ENCODE assay signal across 9 cellular contexts in genomic region chr14:93984987-93985410, GRCh38. TPM values are rescaled to one million over a fixed set of nuclear protein-coding genes. Genes with fewer than 3 reads are reported as not detected.
DNase-seq lines count a peak whose midpoint lies in the region; ATAC-seq, FAIRE-seq and TF ChIP-seq lines count a peak whose summit lies in the region.
"Had no signal": no experiment of that assay in that cellular context is flagged by ENCODE, and none has a peak within 500 bp of the region (broad histone marks: within the 10 kb centered on the region; RNA-seq: fewer than 3 reads in every experiment).

No MANE protein-coding gene starts in this region.

- H3K4me2 ChIP-seq in K562 (ENCODE audit: insufficient read depth, low read length): no peak overlapping the region

- H3K4me1 Mint-ChIP-seq in naive thymus-derived CD4-positive, alpha-beta T cell: peaks cover 4 to 24% (median 18%) of the 10 kb centered on the region in 7 donors

- H3K27ac ChIP-seq in K562 (ENCODE audit: extremely low read depth, low read depth, low read length) (no peak overlapping the region), lower lobe of right lung (no peak overlapping the region)
- no peak overlapping the region for H3K27ac ChIP-seq in naive thymus-derived CD4-positive, alpha-beta T cell (ENCODE audit: low read depth, low read length)

- in situ Hi-C loops in K562 (cut with MboI): no loop called here

- no peak for TF ChIP-seq EP300 in K562 (IDR thresholded peaks at IDR 0.05; ENCODE audit: low read length)

- DNase-seq in AG09319 (ENCODE audit: extremely low read depth, low read depth) (peak; percentile 40), HT-29 (ENCODE audit: low spot score) (peak; percentile 54), K562 (ENCODE audit: extremely low read depth in 1 of 4, low spot score in 3 of 4) (peak; percentile 22 to 32 (median 25)), lower lobe of right lung (peak; percentile 27), D341Med (ENCODE audit: low spot score) (no peak), NCI-H2171 treated with DMSO at 0.1 percent for 48 hours (lab: John Stamatoyannopoulos, UW) (no peak)
- no peak for DNase-seq in naive thymus-derived CD4-positive, alpha-beta T cell

- CTCF ChIA-PET in K562 (lab: Yijun Ruan, JAX; ENCODE audit: low intra/inter-chr PET ratio): no interaction called here
- CTCF ChIA-PET in naive thymus-derived CD4-positive, alpha-beta T cell (lab: Charles Lee): interaction anchor here (3.6 kb wide), 1 partner anchor 45 kb away, joined by 15 read pairs; no protein-coding TSS in a partner anchor

- H3K27me3 Mint-ChIP-seq in naive thymus-derived CD4-positive, alpha-beta T cell: peaks cover 0 to 3% (median 0%) of the 10 kb centered on the region in 5 donors

- peaks cover 0 to 20% of the 10 kb centered on the region in 2 experiments; a peak in 3 of 5 replicates for H3K27me3 ChIP-seq in K562 (ENCODE audit: control insufficient read depth in 2 of 2, insufficient read depth in 2 of 2, low read length in 2 of 2)
- peaks cover 5% of the 10 kb centered on the region for H3K27me3 ChIP-seq in lower lobe of right lung (ENCODE audit: low read depth)
- no peaks in the 10 kb centered on the region for H3K27me3 ChIP-seq in naive thymus-derived CD4-positive, alpha-beta T cell (ENCODE audit: control insufficient read depth in 2 of 2, insufficient read depth in 2 of 2, low read length in 2 of 2)

- H3K4me3 ChIP-seq in K562 (no peak overlapping the region), lower lobe of right lung (no peak overlapping the region)
- H3K4me3 ChIP-seq in naive thymus-derived CD4-positive, alpha-beta T cell (ENCODE audit: low read length): no peak overlapping the region

- H3K4me3 Mint-ChIP-seq in naive thymus-derived CD4-positive, alpha-beta T cell: no peak overlapping the region
- H3K4me3 Mint-ChIP-seq: dendritic cell treated with granulocyte-macrophage colony-stimulating factor and Interleukin-4, amounts not matched to agents 40 ng/mL and 50 ng/mL, for 4 days had no signal

- H3K9ac ChIP-seq in K562 (ENCODE audit: insufficient read depth in 1 of 2, low read depth in 2 of 2, low read length in 2 of 2): no peak overlapping the region

- H3K4me1 ChIP-seq in K562 (replicated peaks in 1 of 2; ENCODE audit: control insufficient read depth in 2 of 2, insufficient read depth in 2 of 2, low read length in 2 of 2) (no peaks in the 10 kb centered on the region), lower lobe of right lung (no peaks in the 10 kb centered on the region)
- H3K4me1 ChIP-seq in naive thymus-derived CD4-positive, alpha-beta T cell (ENCODE audit: control insufficient read depth in 2 of 2, insufficient read depth in 2 of 2, low read length in 2 of 2): peaks cover 0 to 2% of the 10 kb centered on the region in 2 donors

- no TSS peak for BruUV-seq in K562 (replicated peaks; lab: Mats Ljungman, UMichigan)

- peaks cover 0 to 3% (median 0%) of the 10 kb centered on the region in 11 donors for H3K9me3 Mint-ChIP-seq in naive thymus-derived CD4-positive, alpha-beta T cell
- H3K9me3 Mint-ChIP-seq: dendritic cell treated with granulocyte-macrophage colony-stimulating factor and Interleukin-4, amounts not matched to agents 40 ng/mL and 50 ng/mL, for 4 days had no signal

- peaks cover 0 to 6% (median 0%) of the 10 kb centered on the region in 5 donors for H3K36me3 Mint-ChIP-seq in naive thymus-derived CD4-positive, alpha-beta T cell

- peak in 1 of 2 experiments; percentile 25; a peak in 2 of 4 replicates for TF ChIP-seq RAD21 in K562 (CRISPR knock-in tag; conservative IDR thresholded peaks at IDR 0.05 in 1 of 2, IDR thresholded peaks at IDR 0.05 in 1 of 2)

- intact Hi-C loops in K562 (cut with micrococcal nuclease): no loop called here
- intact Hi-C loops in lower lobe of right lung (cut with DNase I): no loop called here
- intact Hi-C loops in naive thymus-derived CD4-positive, alpha-beta T cell (cut with micrococcal nuclease): no loop called here

- H4K20me1 ChIP-seq in K562 (replicated peaks; ENCODE audit: control insufficient read depth, insufficient read depth, low read length): no peaks in the 10 kb centered on the region

- no peaks in the 10 kb centered on the region for H3K79me2 ChIP-seq in K562 (ENCODE audit: control insufficient read depth, insufficient read depth, low read length)

- peaks cover 2% of the 10 kb centered on the region for H3K9me1 ChIP-seq in K562 (ENCODE audit: control insufficient read depth, insufficient read depth, low read length)

- TF ChIP-seq POLR2A in K562 (conservative IDR thresholded peaks at IDR 0.05): no peak

- ATAC-seq in K562 (peak; percentile 82), lower lobe of right lung (peak in 1 of 2 donors; percentile 31), HG02678 (IDR thresholded peaks at IDR 0.05; ENCODE audit: unreplicated experiment) (no peak)
- no peak for ATAC-seq in naive thymus-derived CD4-positive, alpha-beta T cell

- TF ChIP-seq CTCF in AG09319 (IDR thresholded peaks at IDR 0.05; ENCODE audit: low read depth, low read length): peak; percentile 46
- peak; percentile 41 to 50 (median 48) for TF ChIP-seq CTCF in K562 (IDR thresholded peaks at IDR 0.05 in 2 of 3, conservative IDR thresholded peaks at IDR 0.05 in 1 of 3; ENCODE audit: insufficient read depth in 2 of 3, low read depth in 1 of 3, low read length in 3 of 3)
- TF ChIP-seq CTCF in lower lobe of right lung (IDR thresholded peaks at IDR 0.05): no peak

- H2AFZ ChIP-seq in K562 (ENCODE audit: low read depth, low read length): no peak overlapping the region

- FAIRE-seq in K562 (lab: Jason Lieb, UNC): no peak

- POLR2A ChIA-PET in K562 (lab: Yijun Ruan, JAX): no interaction called here
- POLR2A ChIA-PET in naive thymus-derived CD4-positive, alpha-beta T cell (lab: Charles Lee): no interaction called here

- WGBS in K562 (ENCODE audit: insufficient coverage, low coverage, missing lambda C conversion rate): 0% methylated on average over 7 of the region's 7 CpGs

- H3K27ac Mint-ChIP-seq in naive thymus-derived CD4-positive, alpha-beta T cell: no peak overlapping the region
- H3K27ac Mint-ChIP-seq: dendritic cell treated with granulocyte-macrophage colony-stimulating factor and Interleukin-4, amounts not matched to agents 40 ng/mL and 50 ng/mL, for 4 days had no signal

- no peaks in the 10 kb centered on the region for H3K9me3 ChIP-seq in K562 (replicated peaks; ENCODE audit: control insufficient read depth, insufficient read depth, low read depth, low read length)
- H3K9me3 ChIP-seq in lower lobe of right lung: no peaks in the 10 kb centered on the region
- no peaks in the 10 kb centered on the region for H3K9me3 ChIP-seq in naive thymus-derived CD4-positive, alpha-beta T cell (ENCODE audit: control insufficient read depth in 2 of 3, low read length in 3 of 3)

- H3K36me3 ChIP-seq in K562 (ENCODE audit: control insufficient read depth, insufficient read depth, low read length) (no peaks in the 10 kb centered on the region), lower lobe of right lung (no peaks in the 10 kb centered on the region)
- no peaks in the 10 kb centered on the region for H3K36me3 ChIP-seq in naive thymus-derived CD4-positive, alpha-beta T cell (ENCODE audit: control insufficient read depth in 2 of 3, insufficient read depth in 3 of 3, low read length in 3 of 3)

RNA-seq across cellular contexts. Expression of gene ASB2, which starts 8.6 kb away (rescaled TPM):
- total RNA-seq in HT-29 (2014; rRNA removed; shearing (Covaris generic)): 0.05 and 0.16 TPM in 2 replicates
- total RNA-seq in K562 (2011; cell fraction: chromatin; rRNA removed; ENCODE audit: low replicate concordance): not detected in 2 replicates
- total RNA-seq in K562 (2011; cell fraction: nucleolus; rRNA removed): not detected in 2 replicates
- not detected in 2 replicates for total RNA-seq in K562 (2011; cell fraction: nucleoplasm; rRNA removed)
- total RNA-seq in K562 (2014; rRNA removed) (not detected in 2 replicates), K562 (2014; rRNA removed; fragmentation: Illumina TruSeq; extraction: Trizol) (not detected in 2 replicates), K562 (2015; rRNA removed; fragmentation: Illumina TruSeq; extraction: Trizol) (not detected in 2 replicates), K562 (2021) (not detected in 2 replicates), lower lobe of right lung (2.4 TPM)
- polyA plus RNA-seq in K562 (2011; rRNA removed) (not detected in 2 replicates), K562 (2014; fragmentation: Illumina TruSeq; extraction: Trizol) (not detected in 2 replicates), K562 (2014; fragmentation: Nextera tagmentation; extraction: Ambion mirVana) (not detected), K562 (2014; rRNA removed) (not detected in 2 replicates)
- not detected in 2 replicates for polyA plus RNA-seq in K562 (2011; cell fraction: cytosol; rRNA removed)
- polyA plus RNA-seq in K562 (2011; cell fraction: nucleus; rRNA removed): not detected in 2 replicates
- polyA plus RNA-seq in K562 (2012): 0.12 TPM in 1 of 2 replicates, not detected in the other
- polyA minus RNA-seq in K562 (2011; rRNA and poly(A)+ RNA removed): not detected in 2 replicates
- not detected in 2 replicates for polyA minus RNA-seq in K562 (2011; cell fraction: cytosol; rRNA and poly(A)+ RNA removed)
- polyA minus RNA-seq in K562 (2011; cell fraction: nucleus; rRNA and poly(A)+ RNA removed): not detected in 2 replicates
- total RNA-seq in naive thymus-derived CD4-positive, alpha-beta T cell: 10 to 100 TPM in 1 of 5 experiments, 1 to 10 TPM in 2, under 1 TPM in 2; 0.32 to 63.1 (median 1.4) TPM
- polyA plus RNA-seq in naive thymus-derived CD4-positive, alpha-beta T cell: not detected

RNA-seq across cellular contexts. Expression of gene CCDC197, which starts 12.1 kb away (rescaled TPM):
- not detected in 2 replicates for total RNA-seq in HT-29 (2014; rRNA removed; shearing (Covaris generic))
- not detected in 2 replicates for total RNA-seq in K562 (2011; cell fraction: chromatin; rRNA removed; ENCODE audit: low replicate concordance)
- total RNA-seq in K562 (2011; cell fraction: nucleolus; rRNA removed): not detected in 2 replicates
- not detected in 2 replicates for total RNA-seq in K562 (2011; cell fraction: nucleoplasm; rRNA removed)
- total RNA-seq in K562 (2014; rRNA removed): not detected in 2 replicates
- total RNA-seq in K562 (2014; rRNA removed; fragmentation: Illumina TruSeq; extraction: Trizol): not detected in 2 replicates
- total RNA-seq in K562 (2015; rRNA removed; fragmentation: Illumina TruSeq; extraction: Trizol): not detected in 2 replicates
- total RNA-seq in K562 (2021): not detected in 2 replicates
- not detected in 2 replicates for polyA plus RNA-seq in K562 (2011; rRNA removed)
- not detected in 2 replicates for polyA plus RNA-seq in K562 (2011; cell fraction: cytosol; rRNA removed)
- polyA plus RNA-seq in K562 (2011; cell fraction: nucleus; rRNA removed): not detected in 2 replicates
- not detected in 2 replicates for polyA plus RNA-seq in K562 (2012)
- polyA plus RNA-seq in K562 (2014; fragmentation: Illumina TruSeq; extraction: Trizol): not detected in 2 replicates
- not detected for polyA plus RNA-seq in K562 (2014; fragmentation: Nextera tagmentation; extraction: Ambion mirVana)
- polyA plus RNA-seq in K562 (2014; rRNA removed): not detected in 2 replicates
- polyA minus RNA-seq in K562 (2011; rRNA and poly(A)+ RNA removed): not detected in 2 replicates
- polyA minus RNA-seq in K562 (2011; cell fraction: cytosol; rRNA and poly(A)+ RNA removed): not detected in 2 replicates
- not detected in 2 replicates for polyA minus RNA-seq in K562 (2011; cell fraction: nucleus; rRNA and poly(A)+ RNA removed)
- total RNA-seq in lower lobe of right lung: not detected
- not detected for total RNA-seq in naive thymus-derived CD4-positive, alpha-beta T cell
- polyA plus RNA-seq in naive thymus-derived CD4-positive, alpha-beta T cell: not detected

RNA-seq across cellular contexts. Expression of gene OTUB2, which starts 41.1 kb away (rescaled TPM):
- 2.3 and 2.4 TPM in 2 replicates for total RNA-seq in HT-29 (2014; rRNA removed; shearing (Covaris generic))
- total RNA-seq in K562 (2011; cell fraction: chromatin; rRNA removed; ENCODE audit: low replicate concordance): 0.12 and 0.72 TPM in 2 replicates
- total RNA-seq in K562 (2011; cell fraction: nucleolus; rRNA removed): 0.26 and 1.0 TPM in 2 replicates
- total RNA-seq in K562 (2011; cell fraction: nucleoplasm; rRNA removed): 0.22 and 0.38 TPM in 2 replicates
- total RNA-seq in K562 (2014; rRNA removed) (0.23 and 0.24 TPM in 2 replicates), K562 (2014; rRNA removed; fragmentation: Illumina TruSeq; extraction: Trizol) (0.07 and 0.35 TPM in 2 replicates), K562 (2015; rRNA removed; fragmentation: Illumina TruSeq; extraction: Trizol) (0.11 and 0.15 TPM in 2 replicates), K562 (2021) (0.31 and 0.34 TPM in 2 replicates), lower lobe of right lung (1.9 TPM)
- polyA plus RNA-seq in K562 (2011; rRNA removed) (0.11 and 0.20 TPM in 2 replicates), K562 (2014; fragmentation: Illumina TruSeq; extraction: Trizol) (0.15 and 0.21 TPM in 2 replicates), K562 (2014; fragmentation: Nextera tagmentation; extraction: Ambion mirVana) (under 1 TPM; 0.01 to 0.08 TPM), K562 (2014; rRNA removed) (0.08 and 0.26 TPM in 2 replicates)
- polyA plus RNA-seq in K562 (2011; cell fraction: cytosol; rRNA removed): 0.09 and 0.12 TPM in 2 replicates
- polyA plus RNA-seq in K562 (2011; cell fraction: nucleus; rRNA removed): 0.18 and 0.33 TPM in 2 replicates
- 0.21 and 0.28 TPM in 2 replicates for polyA plus RNA-seq in K562 (2012)
- 0.18 and 0.46 TPM in 2 replicates for polyA minus RNA-seq in K562 (2011; rRNA and poly(A)+ RNA removed)
- polyA minus RNA-seq in K562 (2011; cell fraction: cytosol; rRNA and poly(A)+ RNA removed): 0.67 TPM in 1 of 2 replicates, not detected in the other
- 0.22 and 0.40 TPM in 2 replicates for polyA minus RNA-seq in K562 (2011; cell fraction: nucleus; rRNA and poly(A)+ RNA removed)
- 1 to 10 TPM in 1 of 5 experiments, under 1 TPM in 3, not detected in 1; 0.11 to 2.5 (median 0.63) TPM for total RNA-seq in naive thymus-derived CD4-positive, alpha-beta T cell
- polyA plus RNA-seq in naive thymus-derived CD4-positive, alpha-beta T cell: under 1 TPM; 0.35 to 0.56 TPM

RNA-seq across cellular contexts. Expression of gene FAM181A, which starts 57.9 kb away (rescaled TPM):
- not detected in 2 replicates for total RNA-seq in HT-29 (2014; rRNA removed; shearing (Covaris generic))
- not detected in 2 replicates for total RNA-seq in K562 (2011; cell fraction: chromatin; rRNA removed; ENCODE audit: low replicate concordance)
- total RNA-seq in K562 (2011; cell fraction: nucleolus; rRNA removed): not detected in 2 replicates
- total RNA-seq in K562 (2011; cell fraction: nucleoplasm; rRNA removed): not detected in 2 replicates
- total RNA-seq in K562 (2014; rRNA removed) (not detected in 2 replicates), K562 (2014; rRNA removed; fragmentation: Illumina TruSeq; extraction: Trizol) (not detected in 2 replicates), K562 (2015; rRNA removed; fragmentation: Illumina TruSeq; extraction: Trizol) (not detected in 2 replicates), K562 (2021) (not detected in 2 replicates), lower lobe of right lung (6.4 TPM)
- polyA plus RNA-seq in K562 (2011; rRNA removed) (not detected in 2 replicates), K562 (2014; fragmentation: Illumina TruSeq; extraction: Trizol) (not detected in 2 replicates), K562 (2014; fragmentation: Nextera tagmentation; extraction: Ambion mirVana) (not detected), K562 (2014; rRNA removed) (not detected in 2 replicates)
- not detected in 2 replicates for polyA plus RNA-seq in K562 (2011; cell fraction: cytosol; rRNA removed)
- not detected in 2 replicates for polyA plus RNA-seq in K562 (2011; cell fraction: nucleus; rRNA removed)
- polyA plus RNA-seq in K562 (2012): not detected in 2 replicates
- not detected in 2 replicates for polyA minus RNA-seq in K562 (2011; rRNA and poly(A)+ RNA removed)
- polyA minus RNA-seq in K562 (2011; cell fraction: cytosol; rRNA and poly(A)+ RNA removed): not detected in 2 replicates
- polyA minus RNA-seq in K562 (2011; cell fraction: nucleus; rRNA and poly(A)+ RNA removed): not detected in 2 replicates
- not detected for total RNA-seq in naive thymus-derived CD4-positive, alpha-beta T cell
- polyA plus RNA-seq in naive thymus-derived CD4-positive, alpha-beta T cell: not detected

Comparison
In these comparisons a context has a peak if more than half of its experiments do, and no peak if none do; other contexts are left out.
1. DNase-seq: peak in AG09319 (single experiment), HT-29 (single experiment), K562 (4 of 4) and lower lobe of right lung (single experiment); none in D341Med (single experiment), naive thymus-derived CD4-positive, alpha-beta T cell (0 of 9) and NCI-H2171 treated with DMSO at 0.1 percent for 48 hours (single experiment).